1 cellular context compared by ENCODE assay signal in the genomic region with DNA sequence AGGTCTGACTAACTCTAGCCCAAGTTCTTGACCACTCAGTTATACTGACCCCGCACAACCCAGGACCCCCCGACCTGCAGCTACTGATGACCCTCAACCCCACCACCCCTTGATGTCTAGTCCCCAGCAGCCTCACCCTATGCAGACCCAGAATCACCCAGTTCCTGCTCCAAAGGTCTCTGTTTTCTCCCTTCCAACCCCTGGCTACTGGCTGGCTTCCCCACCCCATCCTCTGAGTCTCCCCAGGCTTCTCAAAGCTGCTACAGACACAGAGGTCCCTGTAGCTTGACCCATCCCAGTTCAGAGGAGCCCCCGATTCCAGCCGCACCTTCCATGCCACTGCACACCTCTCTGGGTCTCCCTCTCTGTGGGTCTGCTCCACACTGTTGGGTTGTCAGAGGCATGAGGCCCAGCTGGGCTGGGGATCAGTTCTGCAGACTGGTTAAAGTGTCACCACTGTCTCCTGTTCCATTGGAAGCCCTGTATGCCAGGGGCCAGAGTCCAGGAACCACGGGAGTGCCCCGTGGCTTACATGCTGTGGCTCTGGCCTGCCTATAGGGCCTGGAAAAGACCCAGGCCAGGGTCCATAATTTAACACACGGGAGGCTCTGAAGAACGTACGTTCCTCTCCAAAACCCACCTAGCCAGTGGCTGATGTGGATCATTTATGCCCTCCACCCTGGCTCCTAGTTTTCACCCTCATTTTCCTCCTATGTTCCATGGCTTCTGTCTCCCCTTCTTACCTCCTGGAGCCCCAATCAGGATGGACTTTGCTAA.
TF ChIP-seq lines count a peak whose summit lies in the region.

No MANE protein-coding gene starts in this region.

TF ChIP-seq in HepG2, 621 proteins besides CTCF, POLR2A, EP300 and RAD21 (continued from another document and continues in another):
- TF ChIP-seq, protein P1, sequence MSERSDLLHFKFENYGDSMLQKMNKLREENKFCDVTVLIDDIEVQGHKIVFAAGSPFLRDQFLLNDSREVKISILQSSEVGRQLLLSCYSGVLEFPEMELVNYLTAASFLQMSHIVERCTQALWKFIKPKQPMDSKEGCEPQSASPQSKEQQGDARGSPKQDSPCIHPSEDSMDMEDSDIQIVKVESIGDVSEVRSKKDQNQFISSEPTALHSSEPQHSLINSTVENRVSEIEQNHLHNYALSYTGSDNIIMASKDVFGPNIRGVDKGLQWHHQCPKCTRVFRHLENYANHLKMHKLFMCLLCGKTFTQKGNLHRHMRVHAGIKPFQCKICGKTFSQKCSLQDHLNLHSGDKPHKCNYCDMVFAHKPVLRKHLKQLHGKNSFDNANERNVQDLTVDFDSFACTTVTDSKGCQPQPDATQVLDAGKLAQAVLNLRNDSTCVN (CRISPR knock-in tag; IDR thresholded peaks at IDR 0.05; ENCODE audit: borderline replicate concordance), result peak; percentile 84
- TF ChIP-seq MXD4 (CRISPR knock-in tag; IDR thresholded peaks at IDR 0.05) (peak; percentile 79), ZSCAN22 (CRISPR knock-in tag; IDR thresholded peaks at IDR 0.05) (peak; percentile 53; the same call in 1 of the 2 replicates), ZNF672 (CRISPR knock-in tag; IDR thresholded peaks at IDR 0.05) (no peak), ZNF282 (IDR thresholded peaks at IDR 0.05; ENCODE audit: partially characterized antibody) (no peak), MBNL3 (CRISPR knock-in tag; conservative IDR thresholded peaks at IDR 0.05) (no peak), SRY (CRISPR knock-in tag; IDR thresholded peaks at IDR 0.05) (peak; percentile 47; the same call in 1 of the 2 replicates), ZNF180 (CRISPR knock-in tag; IDR thresholded peaks at IDR 0.05; ENCODE audit: borderline replicate concordance, low read depth) (no peak), KLF15 (CRISPR knock-in tag; IDR thresholded peaks at IDR 0.05; ENCODE audit: borderline replicate concordance) (0 out of 2 replicates have a peak, but pooled peaks have one; percentile 32), TBX2 (CRISPR knock-in tag; IDR thresholded peaks at IDR 0.05; ENCODE audit: borderline replicate concordance) (peak; percentile 81; the same call in 1 of the 2 replicates), NFE2L1 (CRISPR knock-in tag; IDR thresholded peaks at IDR 0.05; ENCODE audit: borderline replicate concordance) (no peak), PHF8 (CRISPR knock-in tag; IDR thresholded peaks at IDR 0.05) (peak; percentile 62), ZNF430 (CRISPR knock-in tag; IDR thresholded peaks at IDR 0.05) (peak; percentile 61; the same call in 1 of the 2 replicates), BCL3 (CRISPR knock-in tag; IDR thresholded peaks at IDR 0.05) (peak; percentile 97), ZNF496 (CRISPR knock-in tag; IDR thresholded peaks at IDR 0.05; ENCODE audit: insufficient replicate concordance) (no peak), KDM5A (IDR thresholded peaks at IDR 0.05; ENCODE audit: borderline replicate concordance, low read length) (no peak), CERS6 (CRISPR knock-in tag; IDR thresholded peaks at IDR 0.05) (no peak), LCORL (IDR thresholded peaks at IDR 0.05) (no peak), LCORL (CRISPR knock-in tag; IDR thresholded peaks at IDR 0.05) (peak; percentile 96), ZFAT (CRISPR knock-in tag; conservative IDR thresholded peaks at IDR 0.05) (no peak), ZNF142 (CRISPR knock-in tag; IDR thresholded peaks at IDR 0.05) (0 out of 2 replicates have a peak, but pooled peaks have one; percentile 49), HOXD1 (CRISPR knock-in tag; IDR thresholded peaks at IDR 0.05) (peak; percentile 81; the same call in 1 of the 2 replicates), PPARG (CRISPR knock-in tag; conservative IDR thresholded peaks at IDR 0.05) (peak; percentile 86), ZNF567 (CRISPR knock-in tag; IDR thresholded peaks at IDR 0.05; ENCODE audit: borderline replicate concordance) (no peak), JARID2 (CRISPR knock-in tag; IDR thresholded peaks at IDR 0.05; ENCODE audit: insufficient replicate concordance) (no peak), ZNF10 (CRISPR knock-in tag; IDR thresholded peaks at IDR 0.05; ENCODE audit: borderline replicate concordance, low read depth) (no peak), ZNF670 (CRISPR knock-in tag; IDR thresholded peaks at IDR 0.05; ENCODE audit: borderline replicate concordance) (peak; percentile 98; the same call in 1 of the 2 replicates), SMARCC2 (IDR thresholded peaks at IDR 0.05) (no peak), KDM4B (CRISPR knock-in tag; IDR thresholded peaks at IDR 0.05) (peak; percentile 90), MAX (IDR thresholded peaks at IDR 0.05) (peak; percentile 92), RBM39 (IDR thresholded peaks at IDR 0.05; ENCODE audit: low read depth, low read length, poor library complexity, severe bottlenecking) (peak; percentile 68), ZKSCAN5 (CRISPR knock-in tag; IDR thresholded peaks at IDR 0.05) (no peak), ZBTB3 (CRISPR knock-in tag; IDR thresholded peaks at IDR 0.05; ENCODE audit: borderline replicate concordance, low read depth) (peak; percentile 36; the same call in 1 of the 2 replicates), NRL (CRISPR knock-in tag; IDR thresholded peaks at IDR 0.05; ENCODE audit: borderline replicate concordance) (peak; percentile 87; the same call in 1 of the 2 replicates), XBP1 (CRISPR knock-in tag; IDR thresholded peaks at IDR 0.05) (0 out of 2 replicates have a peak, but pooled peaks have one; percentile 57), ZNF281 (CRISPR knock-in tag; IDR thresholded peaks at IDR 0.05; ENCODE audit: borderline replicate concordance) (peak; percentile 59; the same call in 1 of the 2 replicates), ZFP36L1 (CRISPR knock-in tag; IDR thresholded peaks at IDR 0.05) (peak; percentile 83; the same call in 1 of the 2 replicates), SATB2 (CRISPR knock-in tag; IDR thresholded peaks at IDR 0.05) (peak; percentile 57; the same call in 1 of the 2 replicates)
- TF ChIP-seq, protein P2, sequence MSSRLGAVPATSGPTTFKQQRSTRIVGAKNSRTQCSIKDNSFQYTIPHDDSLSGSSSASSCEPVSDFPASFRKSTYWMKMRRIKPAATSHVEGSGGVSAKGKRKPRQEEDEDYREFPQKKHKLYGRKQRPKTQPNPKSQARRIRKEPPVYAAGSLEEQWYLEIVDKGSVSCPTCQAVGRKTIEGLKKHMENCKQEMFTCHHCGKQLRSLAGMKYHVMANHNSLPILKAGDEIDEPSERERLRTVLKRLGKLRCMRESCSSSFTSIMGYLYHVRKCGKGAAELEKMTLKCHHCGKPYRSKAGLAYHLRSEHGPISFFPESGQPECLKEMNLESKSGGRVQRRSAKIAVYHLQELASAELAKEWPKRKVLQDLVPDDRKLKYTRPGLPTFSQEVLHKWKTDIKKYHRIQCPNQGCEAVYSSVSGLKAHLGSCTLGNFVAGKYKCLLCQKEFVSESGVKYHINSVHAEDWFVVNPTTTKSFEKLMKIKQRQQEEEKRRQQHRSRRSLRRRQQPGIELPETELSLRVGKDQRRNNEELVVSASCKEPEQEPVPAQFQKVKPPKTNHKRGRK (CRISPR knock-in tag; IDR thresholded peaks at IDR 0.05), result no peak
- TF ChIP-seq, protein P3, sequence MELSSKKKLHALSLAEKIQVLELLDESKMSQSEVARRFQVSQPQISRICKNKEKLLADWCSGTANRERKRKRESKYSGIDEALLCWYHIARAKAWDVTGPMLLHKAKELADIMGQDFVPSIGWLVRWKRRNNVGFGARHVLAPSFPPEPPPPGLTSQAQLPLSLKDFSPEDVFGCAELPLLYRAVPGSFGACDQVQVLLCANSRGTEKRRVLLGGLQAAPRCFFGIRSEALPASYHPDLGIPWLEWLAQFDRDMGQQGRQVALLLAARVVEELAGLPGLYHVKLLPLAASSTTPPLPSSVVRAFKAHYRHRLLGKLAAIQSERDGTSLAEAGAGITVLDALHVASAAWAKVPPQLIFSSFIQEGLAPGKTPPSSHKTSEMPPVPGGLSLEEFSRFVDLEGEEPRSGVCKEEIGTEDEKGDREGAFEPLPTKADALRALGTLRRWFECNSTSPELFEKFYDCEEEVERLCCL (CRISPR knock-in tag; IDR thresholded peaks at IDR 0.05; ENCODE audit: borderline replicate concordance), result no peak
- TF ChIP-seq, protein P4, sequence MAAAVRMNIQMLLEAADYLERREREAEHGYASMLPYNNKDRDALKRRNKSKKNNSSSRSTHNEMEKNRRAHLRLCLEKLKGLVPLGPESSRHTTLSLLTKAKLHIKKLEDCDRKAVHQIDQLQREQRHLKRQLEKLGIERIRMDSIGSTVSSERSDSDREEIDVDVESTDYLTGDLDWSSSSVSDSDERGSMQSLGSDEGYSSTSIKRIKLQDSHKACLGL (CRISPR knock-in tag; IDR thresholded peaks at IDR 0.05), result peak; percentile 75
